In the genomic region with DNA sequence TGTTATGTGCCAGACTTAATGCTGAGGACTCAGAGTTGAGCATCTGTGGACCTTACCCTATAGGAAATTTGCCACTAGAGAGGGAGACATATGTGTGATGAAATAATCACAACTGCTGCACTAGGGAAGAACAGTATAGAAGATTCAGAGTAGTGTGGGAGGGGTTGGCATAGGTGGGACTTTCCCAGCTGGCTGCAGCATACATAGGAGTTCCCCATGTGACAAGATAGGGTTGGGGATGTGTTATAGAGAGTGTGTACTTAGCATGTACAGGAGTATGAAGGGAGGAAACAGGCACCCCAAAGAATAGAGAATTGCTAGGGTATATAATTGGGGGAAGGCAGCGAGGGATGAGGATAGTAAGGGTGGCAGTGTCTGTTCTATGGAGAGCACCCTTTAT, we compare ENCODE assay signal across 13 cellular contexts.
DNase-seq lines count a peak whose midpoint lies in the region; ATAC-seq lines count a peak whose summit lies in the region.
"Had no signal": no experiment of that assay in that cellular context is flagged by ENCODE, and none has a peak within 500 bp of the region (broad histone marks: within the 10 kb centered on the region; RNA-seq: fewer than 3 reads in every experiment).

No MANE protein-coding gene starts in this region.

- peak; percentile 68 for ATAC-seq in HG02610 (IDR thresholded peaks at IDR 0.05; ENCODE audit: unreplicated experiment)
- peak; percentile 78 for ATAC-seq in stimulated activated naive CD8-positive, alpha-beta T cell treated with anti-CD3 and anti-CD28 coated beads, Interleukin-15, Interleukin-2, amounts not matched to agents 100 U/mL and 50 U/mL, for 24 hours
- ATAC-seq: mucosa of descending colon had no signal

- no peak overlapping the region for H3K27ac ChIP-seq in caudate nucleus (ENCODE audit: low read depth, low read length)
- H3K27ac ChIP-seq: esophagus muscularis mucosa had no signal

- peak; percentile 23 for DNase-seq in stimulated activated CD4-positive, alpha-beta T cell treated with anti-CD3 and anti-CD28 coated beads, Interleukin-12 subunit alpha, Interleukin-12 subunit beta, amount 100 ng/mL, for 4 hours
- no peak for DNase-seq in stimulated activated CD4-positive, alpha-beta T cell treated with anti-CD3 and anti-CD28 coated beads, Interleukin-2, amount 100 ng/mL, for 48 hours
- peak; percentile 32 to 48 for DNase-seq in activated CD4-positive, alpha-beta T cell treated with anti-CD3 and anti-CD28 coated beads, Interleukin-2, amount 50 U/mL, for 48 hours
- DNase-seq in stimulated activated naive CD8-positive, alpha-beta T cell treated with anti-CD3 and anti-CD28 coated beads, Interleukin-15, Interleukin-2, amounts not matched to agents 100 U/mL and 50 U/mL, for 24 hours: peak; percentile 34
- DNase-seq in caudate nucleus (lab: John Stamatoyannopoulos, UW): no peak
- DNase-seq in SKM-1 treated with dmso at 0.1 percent for 144 hours (lab: John Stamatoyannopoulos, UW; ENCODE audit: unreplicated experiment): no peak
- DNase-seq in NCI-H1105 treated with DMSO at 0.1 percent for 48 hours (lab: John Stamatoyannopoulos, UW): no peak
- DNase-seq: H9, mucosa of descending colon, posterior cingulate gyrus, SIG-M5 had no signal

Comparison
In these comparisons a context has a peak if more than half of its experiments do, and no peak if none do; other contexts are left out.
1. DNase-seq: peak in stimulated activated CD4-positive, alpha-beta T cell treated with anti-CD3 and anti-CD28 coated beads, Interleukin-12 subunit alpha, Interleukin-12 subunit beta, amount 100 ng/mL, for 4 hours (single experiment), activated CD4-positive, alpha-beta T cell treated with anti-CD3 and anti-CD28 coated beads, Interleukin-2, amount 50 U/mL, for 48 hours (2 of 2) and stimulated activated naive CD8-positive, alpha-beta T cell treated with anti-CD3 and anti-CD28 coated beads, Interleukin-15, Interleukin-2, amounts not matched to agents 100 U/mL and 50 U/mL, for 24 hours (single experiment); none in stimulated activated CD4-positive, alpha-beta T cell treated with anti-CD3 and anti-CD28 coated beads, Interleukin-2, amount 100 ng/mL, for 48 hours (0 of 2), caudate nucleus (0 of 61), SKM-1 treated with dmso at 0.1 percent for 144 hours (single experiment) and NCI-H1105 treated with DMSO at 0.1 percent for 48 hours (single experiment).